In the genomic region with DNA sequence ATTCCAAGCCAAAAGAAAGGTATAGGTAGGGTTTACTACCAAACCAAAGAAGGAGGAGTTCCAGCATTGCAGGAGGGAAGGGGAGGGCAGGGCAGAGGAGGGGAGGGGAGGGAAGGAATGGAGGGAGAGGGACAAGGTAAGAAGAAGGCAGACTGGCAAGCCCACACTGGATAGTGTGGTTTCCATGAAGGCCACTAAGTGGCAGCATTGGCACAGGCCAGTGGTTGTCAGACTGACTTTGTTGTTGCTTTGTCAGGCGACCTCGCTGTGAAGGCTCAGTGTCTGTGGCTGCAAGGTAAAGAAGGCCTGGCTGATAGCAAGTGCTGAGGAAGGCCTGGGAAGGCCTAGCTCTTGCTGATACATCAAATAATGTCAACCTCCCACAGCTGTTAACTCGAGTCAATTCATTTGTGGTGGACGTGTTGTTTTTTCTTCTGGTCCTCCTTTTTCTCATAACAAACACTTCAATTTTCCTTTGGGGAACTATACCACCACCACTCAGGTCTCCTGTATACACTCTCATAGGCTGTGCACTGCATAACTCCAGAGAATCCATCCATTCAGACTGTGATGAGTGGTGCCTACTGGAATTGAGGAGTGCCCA, we compare ENCODE assay signal across 9 cellular contexts. TPM values are rescaled to one million over a fixed set of nuclear protein-coding genes. Genes with fewer than 3 reads are reported as not detected.
DNase-seq lines count a peak whose midpoint lies in the region; ATAC-seq and TF ChIP-seq lines count a peak whose summit lies in the region.
"Had no signal": no experiment of that assay in that cellular context is flagged by ENCODE, and none has a peak within 500 bp of the region (broad histone marks: within the 10 kb centered on the region; RNA-seq: fewer than 3 reads in every experiment).

No MANE protein-coding gene starts in this region.

- H3K9me3 Mint-ChIP-seq in CD8-positive, alpha-beta memory T cell = no peaks in the 10 kb centered on the region

- no peak overlapping the region for H3K27ac ChIP-seq in CD8-positive, alpha-beta memory T cell (ENCODE audit: low read depth, low read length)

- peaks cover 11 to 14% of the 10 kb centered on the region in 2 donors for H3K27me3 Mint-ChIP-seq in CD8-positive, alpha-beta memory T cell

- peaks cover 4% of the 10 kb centered on the region for H3K27me3 ChIP-seq in CD8-positive, alpha-beta memory T cell (ENCODE audit: insufficient read depth, low read length, poor library complexity, severe bottlenecking)

- no peaks in the 10 kb centered on the region for H3K9me3 ChIP-seq in CD8-positive, alpha-beta memory T cell (ENCODE audit: low read length)

- peak; percentile 15 to 64 (median 21) for DNase-seq in CD8-positive, alpha-beta memory T cell
- peak; percentile 33 for DNase-seq in NCI-H82 treated with DMSO at 0.1 percent for 48 hours (lab: John Stamatoyannopoulos, UW; ENCODE audit: unreplicated experiment)
- peak; percentile 8 for DNase-seq in activated T-cell treated with anti-CD3 and anti-CD28 coated beads for 4 hours
- DNase-seq in fibroblast of the aortic adventitia (ENCODE audit: low read depth) = peak; percentile 58
- peak; percentile 18 for DNase-seq in non-pigmented ciliary epithelial cell (ENCODE audit: low read depth)

- CTCF ChIA-PET in CD8-positive, alpha-beta memory T cell (lab: Charles Lee) = interaction anchor here (1.0 to 4.0 kb wide), 3 partner anchors 31 to 161 kb away, joined by 3 to 10 read pairs (median 9); no protein-coding TSS in a partner anchor

- no peaks in the 10 kb centered on the region for H3K36me3 ChIP-seq in CD8-positive, alpha-beta memory T cell (ENCODE audit: insufficient read depth, low read length)

- H3K36me3 Mint-ChIP-seq in CD8-positive, alpha-beta memory T cell = no peaks in the 10 kb centered on the region

- H3K4me3 Mint-ChIP-seq in CD8-positive, alpha-beta memory T cell = no peak overlapping the region

- H3K4me3 ChIP-seq in CD8-positive, alpha-beta memory T cell (ENCODE audit: low read length) = no peak overlapping the region
- H3K4me3 ChIP-seq in fibroblast of the aortic adventitia (ENCODE audit: low read depth, low read length) = no peak overlapping the region

- peak; percentile 43 for ATAC-seq in HG03442 (IDR thresholded peaks at IDR 0.05; ENCODE audit: unreplicated experiment)
- no peak for ATAC-seq in HG03025 (IDR thresholded peaks at IDR 0.05; ENCODE audit: low FRiP score, unreplicated experiment)
- ATAC-seq in HG03280 (IDR thresholded peaks at IDR 0.05; ENCODE audit: unreplicated experiment) = no peak

- H3K4me1 Mint-ChIP-seq in CD8-positive, alpha-beta memory T cell = no peaks in the 10 kb centered on the region

- no peak overlapping the region for H3K27ac Mint-ChIP-seq in CD8-positive, alpha-beta memory T cell

- POLR2A ChIA-PET in CD8-positive, alpha-beta memory T cell (lab: Charles Lee) = no interaction called here

- peak; percentile 70 for TF ChIP-seq CTCF in fibroblast of the aortic adventitia (IDR thresholded peaks at IDR 0.05; ENCODE audit: insufficient read depth, low read length)

- no peaks in the 10 kb centered on the region for H3K4me1 ChIP-seq in CD8-positive, alpha-beta memory T cell (ENCODE audit: insufficient read depth, low read length)

RNA-seq across cellular contexts. Expression of a gene that starts 7.7 kb away (rescaled TPM):
- 1 to 10 TPM; 1.3 to 1.4 TPM for total RNA-seq in CD8-positive, alpha-beta memory T cell
- not detected for polyA plus RNA-seq in CD8-positive, alpha-beta memory T cell
- 0.63 and 14.0 TPM in 2 replicates for total RNA-seq in fibroblast of the aortic adventitia (ENCODE audit: low replicate concordance)

RNA-seq across cellular contexts. Expression of a gene that starts 29.4 kb away (rescaled TPM):
- not detected for total RNA-seq in CD8-positive, alpha-beta memory T cell
- not detected for polyA plus RNA-seq in CD8-positive, alpha-beta memory T cell
- not detected in 2 replicates for total RNA-seq in fibroblast of the aortic adventitia (ENCODE audit: low replicate concordance)
- total RNA-seq: skeletal muscle tissue had no signal

Comparison
In these comparisons a context has a peak if more than half of its experiments do, and no peak if none do; other contexts are left out.
1. DNase-seq: peak in every context shown above with its lines; median percentile 58 in fibroblast of the aortic adventitia; 33 in NCI-H82 treated with DMSO at 0.1 percent for 48 hours; 21 in CD8-positive, alpha-beta memory T cell; 18 in non-pigmented ciliary epithelial cell; 8 in activated T-cell treated with anti-CD3 and anti-CD28 coated beads for 4 hours.